20 cellular contexts compared by ENCODE assay signal in the genomic region with DNA sequence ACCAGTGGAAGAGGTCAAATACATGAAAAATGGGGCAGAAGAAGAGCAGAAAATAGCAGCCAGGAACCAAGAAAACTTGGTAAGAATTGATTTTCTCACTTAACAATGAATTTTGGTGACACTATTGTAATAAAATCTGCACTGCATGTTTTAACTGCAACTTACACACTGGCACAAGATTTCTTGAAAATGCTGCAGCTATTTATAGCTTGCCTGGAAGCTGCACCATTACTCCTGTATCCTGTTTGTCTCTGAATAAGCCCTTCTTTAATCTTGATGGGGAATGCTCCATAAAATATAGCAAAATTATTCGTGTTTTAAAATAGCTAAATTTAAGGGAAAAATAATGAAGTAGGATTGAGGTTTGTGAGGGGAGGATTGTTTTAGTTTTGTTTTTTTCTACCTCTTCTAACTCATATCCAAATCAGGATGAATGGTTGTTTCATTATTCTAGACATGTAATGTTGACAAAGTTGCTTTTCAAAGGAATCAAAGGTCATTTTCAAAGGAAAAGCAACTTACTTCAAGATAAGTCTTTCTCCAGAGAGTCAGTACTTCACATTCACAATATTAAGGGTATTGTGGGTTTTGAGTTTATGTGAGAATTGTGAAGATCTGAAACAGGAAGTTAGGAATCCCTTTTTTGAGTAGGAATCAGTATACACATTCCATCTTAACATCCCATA.
DNase-seq lines count a peak whose midpoint lies in the region; ATAC-seq and TF ChIP-seq lines count a peak whose summit lies in the region.
"Had no signal": no experiment of that assay in that cellular context is flagged by ENCODE, and none has a peak within 500 bp of the region (broad histone marks: within the 10 kb centered on the region; RNA-seq: fewer than 3 reads in every experiment).

No MANE protein-coding gene starts in this region.

- POLR2A ChIA-PET in A673 (lab: Charles Lee; ENCODE audit: low non-redundant PET), result no interaction called here

- H3K36me3 ChIP-seq in left ventricle myocardium inferior, result peaks cover 10% of the 10 kb centered on the region
- H3K36me3 ChIP-seq in fibroblast of lung (ENCODE audit: control insufficient read depth, insufficient read depth, low read length), result no peaks in the 10 kb centered on the region
- H3K36me3 ChIP-seq in A673 (ENCODE audit: insufficient read depth, low read length, poor library complexity, severe bottlenecking), result no peaks in the 10 kb centered on the region

- ATAC-seq in Right ventricle myocardium superior (ENCODE audit: poor library complexity), result no peak
- ATAC-seq in natural killer cell treated with Interleukin-12 subunit alpha and Interleukin-12 subunit beta and Interleukin-15 and Interleukin-18, amount 100 ng/mL, for 72 hours, result no peak
- ATAC-seq in GM21423 (IDR thresholded peaks at IDR 0.05; ENCODE audit: unreplicated experiment), result no peak
- ATAC-seq in HG03354 (IDR thresholded peaks at IDR 0.05; ENCODE audit: poor library complexity, severe bottlenecking, unreplicated experiment), result no peak
- no peak for ATAC-seq in GM21360 (IDR thresholded peaks at IDR 0.05; ENCODE audit: unreplicated experiment)
- ATAC-seq: naive thymus-derived CD4-positive, alpha-beta T cell; stimulated activated memory B cell treated with anti-CD40 and anti-IgM and Interleukin-4, amounts not matched to agents 10 μg/mL and 1 μg/mL and 100 μg/mL, for 72 hours had no signal

- H3K9me3 Mint-ChIP-seq in natural killer cell treated with Interleukin-12 subunit alpha and Interleukin-12 subunit beta and Interleukin-15 and Interleukin-18, amount 100 ng/mL, for 72 hours, result peaks cover 4% of the 10 kb centered on the region
- H3K9me3 Mint-ChIP-seq: naive thymus-derived CD4-positive, alpha-beta T cell; stimulated activated memory B cell treated with anti-CD40 and anti-IgM and Interleukin-4, amounts not matched to agents 10 μg/mL and 1 μg/mL and 100 μg/mL, for 72 hours; T-helper 1 cell treated with Interleukin-12 subunit alpha and Interleukin-12 subunit beta and Interleukin-4 antibody, amounts not matched to agents 30 μg/mL and 1 μg/mL, for 36 hours had no signal

- CTCF ChIA-PET in A673 (lab: Charles Lee), result no interaction called here

- intact Hi-C loops in left ventricle myocardium inferior (cut with micrococcal nuclease), result no loop called here
- intact Hi-C loops in Right ventricle myocardium superior (cut with DNase I), result no loop called here
- intact Hi-C loops in A673 (cut with micrococcal nuclease; ENCODE audit: unreplicated experiment), result no loop called here

- peak overlapping the region; percentile 36 for H3K4me2 ChIP-seq in fibroblast of lung (ENCODE audit: extremely low read depth, insufficient read depth, low read length)

- peaks cover 4% of the 10 kb centered on the region for H3K79me2 ChIP-seq in fibroblast of lung (ENCODE audit: control insufficient read depth, insufficient read depth, low read length)

- no peaks in the 10 kb centered on the region for H4K20me1 ChIP-seq in fibroblast of lung (ENCODE audit: control insufficient read depth, extremely low read depth, insufficient read depth, low read length)

- no peaks in the 10 kb centered on the region for H3K27me3 Mint-ChIP-seq in natural killer cell treated with Interleukin-12 subunit alpha and Interleukin-12 subunit beta and Interleukin-15 and Interleukin-18, amount 100 ng/mL, for 72 hours

- no peak overlapping the region for H3K9ac ChIP-seq in fibroblast of lung (ENCODE audit: insufficient read depth, low read length)

- peak overlapping the region; percentile 78 to 88 for H3K27ac Mint-ChIP-seq in natural killer cell treated with Interleukin-12 subunit alpha and Interleukin-12 subunit beta and Interleukin-15 and Interleukin-18, amount 100 ng/mL, for 72 hours
- H3K27ac Mint-ChIP-seq: naive thymus-derived CD4-positive, alpha-beta T cell; stimulated activated memory B cell treated with anti-CD40 and anti-IgM and Interleukin-4, amounts not matched to agents 10 μg/mL and 1 μg/mL and 100 μg/mL, for 72 hours; T-helper 1 cell treated with Interleukin-12 subunit alpha and Interleukin-12 subunit beta and Interleukin-4 antibody, amounts not matched to agents 30 μg/mL and 1 μg/mL, for 36 hours had no signal

- H3K27ac ChIP-seq in left ventricle myocardium inferior (replicated peaks), result peak overlapping the region; percentile 74
- no peak overlapping the region for H3K27ac ChIP-seq in fibroblast of lung (ENCODE audit: insufficient read depth, low read length)
- H3K27ac ChIP-seq in A673 (ENCODE audit: low read depth, low read length, poor library complexity, severe bottlenecking), result no peak overlapping the region
- H3K27ac ChIP-seq: HL-60 had no signal

- H3K4me1 ChIP-seq in left ventricle myocardium inferior (peaks cover 64% of the 10 kb centered on the region), fibroblast of lung (ENCODE audit: control insufficient read depth, extremely low read depth, insufficient read depth, low read length) (peaks cover 7% of the 10 kb centered on the region), A673 (ENCODE audit: insufficient read depth, low read length, poor library complexity, severe bottlenecking) (peaks cover 11% of the 10 kb centered on the region)

- no peaks in the 10 kb centered on the region for H3K27me3 ChIP-seq in left ventricle myocardium inferior (ENCODE audit: low read depth)
- H3K27me3 ChIP-seq in fibroblast of lung (ENCODE audit: control insufficient read depth, insufficient read depth, low read length), result no peaks in the 10 kb centered on the region
- no peaks in the 10 kb centered on the region for H3K27me3 ChIP-seq in A673 (replicated peaks; ENCODE audit: insufficient read depth, low read depth, low read length, poor library complexity)
- H3K27me3 ChIP-seq: dorsolateral prefrontal cortex, Peyer's patch had no signal

- H3K4me3 Mint-ChIP-seq in natural killer cell treated with Interleukin-12 subunit alpha and Interleukin-12 subunit beta and Interleukin-15 and Interleukin-18, amount 100 ng/mL, for 72 hours, result peak overlapping the region; percentile 83
- H3K4me3 Mint-ChIP-seq: naive thymus-derived CD4-positive, alpha-beta T cell; stimulated activated memory B cell treated with anti-CD40 and anti-IgM and Interleukin-4, amounts not matched to agents 10 μg/mL and 1 μg/mL and 100 μg/mL, for 72 hours; T-helper 1 cell treated with Interleukin-12 subunit alpha and Interleukin-12 subunit beta and Interleukin-4 antibody, amounts not matched to agents 30 μg/mL and 1 μg/mL, for 36 hours had no signal

- peaks cover 47 to 50% of the 10 kb centered on the region in 2 donors for H3K4me1 Mint-ChIP-seq in natural killer cell treated with Interleukin-12 subunit alpha and Interleukin-12 subunit beta and Interleukin-15 and Interleukin-18, amount 100 ng/mL, for 72 hours (ENCODE audit: low read depth in 2 of 2)
- H3K4me1 Mint-ChIP-seq: stimulated activated memory B cell treated with anti-CD40 and anti-IgM and Interleukin-4, amounts not matched to agents 10 μg/mL and 1 μg/mL and 100 μg/mL, for 72 hours had no signal

- BruUV-seq in A673 (replicated peaks; lab: Mats Ljungman, UMichigan), result no TSS peak

- TF ChIP-seq CTCF in left ventricle myocardium inferior (IDR thresholded peaks at IDR 0.05; ENCODE audit: borderline replicate concordance) (no peak), fibroblast of lung (conservative IDR thresholded peaks at IDR 0.05 in 1 of 2, IDR thresholded peaks at IDR 0.05 in 1 of 2; ENCODE audit: low read depth in 1 of 2, low read length in 2 of 2) (no peak), A673 (conservative IDR thresholded peaks at IDR 0.05; ENCODE audit: low read depth, low read length) (no peak)

- H2AFZ ChIP-seq in fibroblast of lung (ENCODE audit: low read length), result no peak overlapping the region

- DNase-seq in left ventricle myocardium inferior (no peak), Right ventricle myocardium superior (no peak), fibroblast of lung (ENCODE audit: low read depth in 2 of 2) (peak in 1 of 2 donors; percentile 54), A673 (ENCODE audit: low spot score) (no peak)
- no peak for DNase-seq in natural killer cell treated with Interleukin-12 subunit alpha and Interleukin-12 subunit beta and Interleukin-15 and Interleukin-18, amount 100 ng/mL, for 72 hours (ENCODE audit: low spot score)
- DNase-seq: activated CD4-positive, alpha-beta T cell treated with anti-CD3 and anti-CD28 coated beads for 1 hour; activated T-cell treated with anti-CD3 and anti-CD28 coated beads, Interleukin-2, amount 50 U/mL, for 1 hour; Caco-2; dorsolateral prefrontal cortex; Karpas-422; kidney glomerular epithelial cell; naive thymus-derived CD4-positive, alpha-beta T cell; NCI-H1694; Peyer's patch had no signal

- H3K36me3 Mint-ChIP-seq in natural killer cell treated with Interleukin-12 subunit alpha and Interleukin-12 subunit beta and Interleukin-15 and Interleukin-18, amount 100 ng/mL, for 72 hours, result peaks cover 10% of the 10 kb centered on the region
- H3K36me3 Mint-ChIP-seq: naive thymus-derived CD4-positive, alpha-beta T cell; stimulated activated memory B cell treated with anti-CD40 and anti-IgM and Interleukin-4, amounts not matched to agents 10 μg/mL and 1 μg/mL and 100 μg/mL, for 72 hours had no signal

- no peaks in the 10 kb centered on the region for H3K9me3 ChIP-seq in left ventricle myocardium inferior (replicated peaks)
- no peaks in the 10 kb centered on the region for H3K9me3 ChIP-seq in fibroblast of lung (ENCODE audit: control insufficient read depth, insufficient read depth, low read depth, low read length)
- H3K9me3 ChIP-seq in A673 (ENCODE audit: low read depth, low read length, poor library complexity, severe bottlenecking), result no peaks in the 10 kb centered on the region
- H3K9me3 ChIP-seq: Caco-2, Peyer's patch had no signal

- H3K4me3 ChIP-seq in left ventricle myocardium inferior, result peak overlapping the region; percentile 22
- H3K4me3 ChIP-seq in fibroblast of lung (replicated peaks in 1 of 4; ENCODE audit: control extremely low read depth in 1 of 4, insufficient read depth in 1 of 4, low read depth in 3 of 4, low read length in 4 of 4), result no peak overlapping the region
- no peak overlapping the region for H3K4me3 ChIP-seq in A673 (ENCODE audit: low read depth, low read length, poor library complexity, severe bottlenecking)
- H3K4me3 ChIP-seq: dorsolateral prefrontal cortex, Peyer's patch had no signal
